In genomic region chr14:31391473-31391872, GRCh38 we compare ENCODE assay signal across 8 cellular contexts.
"Had no signal": no experiment of that assay in that cellular context is flagged by ENCODE, and none has a peak within 500 bp of the region (broad histone marks: within the 10 kb centered on the region; RNA-seq: fewer than 3 reads in every experiment).

No MANE protein-coding gene starts in this region.

- H3K4me3 ChIP-seq: GM23248, HAP-1 had no signal

- ATAC-seq: HCT116 had no signal

- H3K9me3 Mint-ChIP-seq: HFFc6, IgD-negative memory B cell had no signal

- H3K27me3 Mint-ChIP-seq: IgD-negative memory B cell had no signal

- H3K4me3 Mint-ChIP-seq: HFFc6, IgD-negative memory B cell had no signal

- H3K4me1 ChIP-seq: HAP-1 had no signal

- H3K9me3 ChIP-seq: HAP-1 had no signal

- H3K27ac Mint-ChIP-seq: HFFc6, IgD-negative memory B cell had no signal

- DNase-seq: GM23248, GOT3, H7, HFFc6, KBM-7 had no signal
